Comparison of ENCODE assay signal across 15 cellular contexts in the genomic region with DNA sequence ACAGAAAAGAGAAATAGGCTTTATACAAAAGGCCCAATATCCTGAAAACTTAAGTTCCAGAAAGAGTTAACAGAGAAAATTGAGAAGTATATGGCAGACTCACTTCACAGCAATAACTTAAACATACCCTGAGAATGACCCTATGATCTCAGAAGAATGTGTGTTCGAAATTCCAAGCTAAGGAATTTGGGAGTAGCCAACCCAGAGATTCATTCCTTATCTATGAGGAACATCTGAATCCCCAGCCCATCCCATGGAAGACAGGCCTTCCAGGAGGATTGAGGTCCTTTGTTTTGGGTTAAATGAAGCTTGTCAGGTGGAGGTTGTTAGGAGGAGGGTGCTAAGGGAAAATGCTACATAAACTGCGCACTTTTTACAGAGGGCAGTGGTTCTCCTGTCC. TPM values are rescaled to one million over a fixed set of nuclear protein-coding genes. Genes with fewer than 3 reads are reported as not detected.
A peak's percentile ranks its signal among the peaks of the same experiment; 100 is the strongest.
DNase-seq lines count a peak whose midpoint lies in the region; ATAC-seq, FAIRE-seq and TF ChIP-seq lines count a peak whose summit lies in the region.
"Had no signal": no experiment of that assay in that cellular context is flagged by ENCODE, and none has a peak within 500 bp of the region (broad histone marks: within the 10 kb centered on the region; RNA-seq: fewer than 3 reads in every experiment).

No MANE protein-coding gene starts in this region.

- no peaks in the 10 kb centered on the region for H3K79me2 ChIP-seq in keratinocyte (ENCODE audit: control insufficient read depth, insufficient read depth, low read length)

- peaks cover 36% of the 10 kb centered on the region for H3K4me1 ChIP-seq in A549
- H3K4me1 ChIP-seq in SJSA1 (replicated peaks): peaks cover 36% of the 10 kb centered on the region
- peaks cover 38% of the 10 kb centered on the region for H3K4me1 ChIP-seq in keratinocyte (ENCODE audit: control insufficient read depth, extremely low read depth, insufficient read depth, low read length)
- peaks cover 0 to 9% (median 0%) of the 10 kb centered on the region in 4 donors for H3K4me1 ChIP-seq in sigmoid colon

- TF ChIP-seq POLR2A in A549 (IDR thresholded peaks at IDR 0.05; ENCODE audit: low read length): no peak
- no peak for TF ChIP-seq POLR2A in H54 (IDR thresholded peaks at IDR 0.05; ENCODE audit: low read depth, low read length)
- TF ChIP-seq POLR2A in sigmoid colon (IDR thresholded peaks at IDR 0.05): no peak

- TF ChIP-seq EP300 in A549 (IDR thresholded peaks at IDR 0.05) (no peak), sigmoid colon (IDR thresholded peaks at IDR 0.05) (no peak)

- 50% methylated on average over 2 of the region's 2 CpGs for WGBS in A549 (ENCODE audit: missing lambda C conversion rate)
- WGBS in sigmoid colon, 2 donors: 86 to 88% methylated on average over 2 of the region's 2 CpGs

- dilution Hi-C loops in keratinocyte (cut with MboI; ENCODE audit: extremely low pct_ligation_motif_present, low sequenced_read_pairs): no loop called here

- H3K36me3 Mint-ChIP-seq in glutamatergic neuron (ENCODE audit: unreplicated experiment): no peaks in the 10 kb centered on the region
- H3K36me3 Mint-ChIP-seq: naive B cell had no signal

- H3K27me3 ChIP-seq in SJSA1 (replicated peaks) (no peaks in the 10 kb centered on the region), keratinocyte (ENCODE audit: control insufficient read depth, extremely low read depth, insufficient read depth, low read length) (no peaks in the 10 kb centered on the region), sigmoid colon (no peaks in the 10 kb centered on the region)

- H3K4me2 ChIP-seq in A549 (peak overlapping the region; percentile 56), keratinocyte (ENCODE audit: control insufficient read depth, extremely low read depth, insufficient read depth, low read depth, low read length) (peak overlapping the region; percentile 53)

- no peaks in the 10 kb centered on the region for H3K9me1 ChIP-seq in keratinocyte (ENCODE audit: control insufficient read depth, extremely low read depth, insufficient read depth, low read length)

- no peaks in the 10 kb centered on the region for H4K20me1 ChIP-seq in keratinocyte (ENCODE audit: control insufficient read depth, extremely low read depth, insufficient read depth, low read length)

- POLR2A ChIA-PET in A549 (lab: Yijun Ruan, JAX): no interaction called here

- no peak for TF ChIP-seq RAD21 in A549 (conservative IDR thresholded peaks at IDR 0.05 in 1 of 2, IDR thresholded peaks at IDR 0.05 in 1 of 2)

- intact Hi-C loops in sigmoid colon (cut with DNase I): no loop called here

- H2AFZ ChIP-seq in keratinocyte (ENCODE audit: control insufficient read depth, low read length): peak overlapping the region; percentile 31

- no peak overlapping the region for H3K9ac ChIP-seq in keratinocyte (ENCODE audit: control insufficient read depth, extremely low read depth, insufficient read depth, low read length)

- ATAC-seq in A549: peak; percentile 35 to 85; a peak in 4 of 6 replicates
- no peak for ATAC-seq in HG03460 (IDR thresholded peaks at IDR 0.05; ENCODE audit: unreplicated experiment)

- FAIRE-seq in A549 (lab: Jason Lieb, UNC) (no peak), H54 (lab: Jason Lieb, UNC) (peak; percentile 20), keratinocyte (lab: Jason Lieb, UNC) (peak; percentile 87)

- no peak overlapping the region for H3K27ac Mint-ChIP-seq in glutamatergic neuron (ENCODE audit: unreplicated experiment)

- DNase-seq in A549 (ENCODE audit: low read depth in 1 of 2, low spot score in 1 of 2) (peak in 1 of 2 experiments; percentile 68), H54 (ENCODE audit: insufficient read length, low spot score) (no peak), SJSA1 (ENCODE audit: low read depth in 1 of 2, low spot score in 2 of 2) (peak in 1 of 2 experiments; percentile 52), keratinocyte (ENCODE audit: low read depth, low spot score) (no peak), sigmoid colon (no peak), glutamatergic neuron (no peak), NCI-H2107 (lab: John Stamatoyannopoulos, UW) (no peak)
- DNase-seq: activated CD8-positive, alpha-beta memory T cell treated with anti-CD3 and anti-CD28 coated beads for 24 hours; activated effector memory CD4-positive, alpha-beta T cell treated with anti-CD3 and anti-CD28 coated beads, Interleukin-2, amount 50 U/mL, for 16 hours; hypothalamus; naive B cell; NCI-H1105; NCI-H345 had no signal

- no peak overlapping the region for H3K4me3 ChIP-seq in A549
- no peak overlapping the region for H3K4me3 ChIP-seq in SJSA1
- peak overlapping the region in 2 of 3 experiments; percentile 13 to 25 for H3K4me3 ChIP-seq in keratinocyte (ENCODE audit: control insufficient read depth in 2 of 3, extremely low read depth in 1 of 3, insufficient read depth in 2 of 3, low read depth in 1 of 3, low read length in 3 of 3)
- H3K4me3 ChIP-seq in sigmoid colon: no peak overlapping the region

- H3K4me3 Mint-ChIP-seq in glutamatergic neuron (ENCODE audit: unreplicated experiment): no peak overlapping the region

- peak overlapping the region; percentile 33 to 67; a peak in 5 of 6 replicates for H3K27ac ChIP-seq in A549
- peak overlapping the region; percentile 73 for H3K27ac ChIP-seq in SJSA1
- peak overlapping the region; percentile 57 for H3K27ac ChIP-seq in keratinocyte (ENCODE audit: control insufficient read depth, insufficient read depth, low read length)
- H3K27ac ChIP-seq in sigmoid colon: no peak overlapping the region
- H3K27ac ChIP-seq: VCaP had no signal

- H3K9me3 Mint-ChIP-seq in glutamatergic neuron (ENCODE audit: unreplicated experiment): no peaks in the 10 kb centered on the region

- CTCF ChIA-PET in A549 (lab: Yijun Ruan, JAX): interaction anchor here (1.2 kb wide), 1 partner anchor 16 kb away, joined by 3 read pairs; no protein-coding TSS in a partner anchor

- no peaks in the 10 kb centered on the region for H3K9me3 ChIP-seq in A549
- no peaks in the 10 kb centered on the region for H3K9me3 ChIP-seq in SJSA1 (replicated peaks)
- no peaks in the 10 kb centered on the region for H3K9me3 ChIP-seq in keratinocyte (ENCODE audit: control insufficient read depth, low read depth, low read length)
- H3K9me3 ChIP-seq in sigmoid colon: no peaks in the 10 kb centered on the region

- TF ChIP-seq CTCF in A549 (IDR thresholded peaks at IDR 0.05) (no peak), keratinocyte (optimal IDR thresholded peaks at IDR 0.05 in 1 of 3, IDR thresholded peaks at IDR 0.05 in 1 of 3, conservative IDR thresholded peaks at IDR 0.05 in 1 of 3; ENCODE audit: extremely low read depth in 1 of 3, insufficient read depth in 2 of 3, low read length in 3 of 3) (no peak), sigmoid colon (IDR thresholded peaks at IDR 0.05) (no peak), glutamatergic neuron (IDR thresholded peaks at IDR 0.05; ENCODE audit: partially characterized antibody, unreplicated experiment) (no peak)

- H3K36me3 ChIP-seq in SJSA1 (no peaks in the 10 kb centered on the region), keratinocyte (ENCODE audit: control insufficient read depth in 2 of 2, extremely low read depth in 1 of 2, insufficient read depth in 2 of 2, low read length in 2 of 2) (no peaks in the 10 kb centered on the region), sigmoid colon (no peaks in the 10 kb centered on the region)

- no peaks in the 10 kb centered on the region for H3K27me3 Mint-ChIP-seq in glutamatergic neuron (ENCODE audit: unreplicated experiment)
- H3K27me3 Mint-ChIP-seq: naive B cell had no signal

- no peaks in the 10 kb centered on the region for H3K4me1 Mint-ChIP-seq in glutamatergic neuron (ENCODE audit: low read depth, unreplicated experiment)

TF ChIP-seq in A549, 52 proteins besides CTCF, POLR2A, EP300 and RAD21 (continues in another document):
- TF ChIP-seq, protein P1, sequence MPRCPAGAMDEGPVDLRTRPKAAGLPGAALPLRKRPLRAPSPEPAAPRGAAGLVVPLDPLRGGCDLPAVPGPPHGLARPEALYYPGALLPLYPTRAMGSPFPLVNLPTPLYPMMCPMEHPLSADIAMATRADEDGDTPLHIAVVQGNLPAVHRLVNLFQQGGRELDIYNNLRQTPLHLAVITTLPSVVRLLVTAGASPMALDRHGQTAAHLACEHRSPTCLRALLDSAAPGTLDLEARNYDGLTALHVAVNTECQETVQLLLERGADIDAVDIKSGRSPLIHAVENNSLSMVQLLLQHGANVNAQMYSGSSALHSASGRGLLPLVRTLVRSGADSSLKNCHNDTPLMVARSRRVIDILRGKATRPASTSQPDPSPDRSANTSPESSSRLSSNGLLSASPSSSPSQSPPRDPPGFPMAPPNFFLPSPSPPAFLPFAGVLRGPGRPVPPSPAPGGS (IDR thresholded peaks at IDR 0.05): no peak

RNA-seq across cellular contexts. Expression of a gene that starts 7.5 kb away (rescaled TPM):
- polyA plus RNA-seq in A549 (2011; rRNA removed) (20.1 and 20.3 TPM in 2 replicates), A549 (2017; fragmentation: RNase III; extraction: RNeasy Plus Mini Kit Qiagen cat#74134 plus additional on column Dnase treatment) (17.5 to 20.3 TPM (median 18.2 TPM) in 3 replicates), keratinocyte (11.4 to 26.0 TPM (median 22.3 TPM) in 3 replicates), sigmoid colon (10 to 100 TPM; 10.9 to 19.8 (median 13.1) TPM)
- polyA plus RNA-seq in A549 (2012; cell fraction: cytosol; rRNA removed): 7.7 and 8.5 TPM in 2 replicates
- 3.0 and 3.8 TPM in 2 replicates for polyA plus RNA-seq in A549 (2012; cell fraction: nucleus; rRNA removed)
- 6.9 and 9.6 TPM in 2 replicates for polyA minus RNA-seq in A549 (2011; rRNA and poly(A)+ RNA removed)
- total RNA-seq in SJSA1 (2014; rRNA removed; shearing (Covaris generic)): 28.4 and 32.8 TPM in 2 replicates
- 28.7 TPM for polyA plus RNA-seq in keratinocyte (2011; ENCODE audit: low read depth)
- 17.6 and 32.3 TPM in 2 replicates for polyA plus RNA-seq in keratinocyte (2011; cell fraction: cytosol; rRNA removed)
- 14.2 and 18.4 TPM in 2 replicates for polyA plus RNA-seq in keratinocyte (2011; cell fraction: nucleus; rRNA removed)
- polyA plus RNA-seq in keratinocyte (2012; ENCODE audit: low replicate concordance): 18.7 and 25.5 TPM in 2 replicates
- 7.6 to 21.5 TPM (median 12.2 TPM) in 3 replicates for polyA minus RNA-seq in keratinocyte
- polyA minus RNA-seq in keratinocyte (2011; cell fraction: cytosol; rRNA and poly(A)+ RNA removed): 14.2 TPM
- 10.9 and 13.7 TPM in 2 replicates for polyA minus RNA-seq in keratinocyte (2011; cell fraction: nucleus; rRNA and poly(A)+ RNA removed)
- total RNA-seq in sigmoid colon (10 to 100 TPM; 32.0 to 38.2 (median 35.3) TPM), glutamatergic neuron (ENCODE audit: unreplicated experiment) (11.6 TPM)

Comparison
In these comparisons a context has a peak if more than half of its experiments do, and no peak if none do; other contexts are left out.
1. H3K27ac ChIP-seq: peak in A549 (2 of 2), SJSA1 (single experiment) and keratinocyte (single experiment); none in sigmoid colon (0 of 4).
2. H3K4me3 ChIP-seq: peak in keratinocyte (2 of 3); none in A549 (single experiment), SJSA1 (single experiment) and sigmoid colon (0 of 4).